15 cellular contexts compared by ENCODE assay signal in genomic region chr16:74991268-74991592, GRCh38. TPM values are rescaled to one million over a fixed set of nuclear protein-coding genes. Genes with fewer than 3 reads are reported as not detected.
DNase-seq lines count a peak whose midpoint lies in the region; ATAC-seq and TF ChIP-seq lines count a peak whose summit lies in the region.
"Had no signal": no experiment of that assay in that cellular context is flagged by ENCODE, and none has a peak within 500 bp of the region (broad histone marks: within the 10 kb centered on the region; RNA-seq: fewer than 3 reads in every experiment).

No MANE protein-coding gene starts in this region.

- WGBS in hepatocyte (ENCODE audit: low lambda C conversion rate, missing lambda C conversion rate) = 62% methylated on average over 5 of the region's 5 CpGs

- H4K20me1 ChIP-seq in hepatocyte (ENCODE audit: insufficient read depth, poor library complexity, severe bottlenecking) = no peaks in the 10 kb centered on the region

- H3K36me3 ChIP-seq in hepatocyte (replicated peaks; ENCODE audit: insufficient read depth, low read depth) = no peaks in the 10 kb centered on the region

- DNase-seq in hepatocyte (ENCODE audit: low spot score) = no peak
- DNase-seq in substantia nigra (lab: John Stamatoyannopoulos, UW) = no peak
- DNase-seq in DMS79 (lab: John Stamatoyannopoulos, UW) = no peak
- DNase-seq in SHP77 treated with DMSO at 0.1 percent for 48 hours (lab: John Stamatoyannopoulos, UW) = no peak
- no peak for DNase-seq in HT-29 (ENCODE audit: low spot score)
- DNase-seq: ACHN, COR-L47, DMS153, NCI-H187 treated with DMSO at 0.1 percent for 48 hours, NCI-H345, NCI-H526 treated with DMSO at 0.1 percent for 48 hours, SHP77 had no signal

- H3K27ac ChIP-seq in VCaP (peak overlapping the region; percentile 93), hepatocyte (peak overlapping the region; percentile 82), substantia nigra (ENCODE audit: low read depth, low read length, poor library complexity, severe bottlenecking) (peak overlapping the region; percentile 69)

- no peak for ATAC-seq in HG02798 (IDR thresholded peaks at IDR 0.05; ENCODE audit: poor library complexity, unreplicated experiment)

- H3K27me3 Mint-ChIP-seq in nephron (ENCODE audit: low read depth) = no peaks in the 10 kb centered on the region

- TF ChIP-seq CTCF in VCaP (conservative IDR thresholded peaks at IDR 0.05) (no peak), hepatocyte (IDR thresholded peaks at IDR 0.05; ENCODE audit: poor library complexity) (no peak), nephron (IDR thresholded peaks at IDR 0.05; ENCODE audit: unreplicated experiment in 3 of 3) (no peak)

- H3K27ac Mint-ChIP-seq in nephron = peak overlapping the region; percentile 82 to 96 (median 92)

- H3K4me1 Mint-ChIP-seq in nephron = peaks cover 12% of the 10 kb centered on the region

- peak overlapping the region; percentile 57 for H3K4me2 ChIP-seq in hepatocyte

- H3K79me2 ChIP-seq in hepatocyte = no peaks in the 10 kb centered on the region

- H2AFZ ChIP-seq in hepatocyte = no peak overlapping the region

- H3K9me2 ChIP-seq in hepatocyte (replicated peaks; ENCODE audit: insufficient read depth) = no peaks in the 10 kb centered on the region

- no peak overlapping the region for H3K4me3 Mint-ChIP-seq in nephron

- no peak overlapping the region for H3K4me3 ChIP-seq in hepatocyte

- H3K9me3 Mint-ChIP-seq in nephron = no peaks in the 10 kb centered on the region

- H3K27me3 ChIP-seq in hepatocyte = no peaks in the 10 kb centered on the region

- H3K4me1 ChIP-seq in hepatocyte (ENCODE audit: insufficient read depth) = peaks cover 12% of the 10 kb centered on the region

- no peaks in the 10 kb centered on the region for H3K36me3 Mint-ChIP-seq in nephron (ENCODE audit: low read depth)

- no peaks in the 10 kb centered on the region for H3K9me3 ChIP-seq in hepatocyte (ENCODE audit: low read depth)

RNA-seq across cellular contexts. Expression of gene WDR59, which starts 6.3 kb away (rescaled TPM):
- 35.7 and 41.9 TPM in 2 replicates for total RNA-seq in hepatocyte
- polyA plus RNA-seq in hepatocyte = 32.8 and 39.3 TPM in 2 replicates
- 15.1 and 15.7 TPM in 2 replicates for total RNA-seq in HT-29 (2014; rRNA removed; shearing (Covaris generic))

RNA-seq across cellular contexts. Expression of gene ZNRF1, which starts 7.6 kb away (rescaled TPM):
- total RNA-seq in hepatocyte = 23.0 and 26.0 TPM in 2 replicates
- polyA plus RNA-seq in hepatocyte = 46.5 and 47.8 TPM in 2 replicates
- 15.5 and 17.2 TPM in 2 replicates for total RNA-seq in HT-29 (2014; rRNA removed; shearing (Covaris generic))
